In genomic region chr11:47394050-47394321, GRCh38 we compare ENCODE assay signal across 10 cellular contexts. TPM values are rescaled to one million over a fixed set of nuclear protein-coding genes. Genes with fewer than 3 reads are reported as not detected.
DNase-seq lines count a peak whose midpoint lies in the region; ATAC-seq and TF ChIP-seq lines count a peak whose summit lies in the region.
"Had no signal": no experiment of that assay in that cellular context is flagged by ENCODE, and none has a peak within 500 bp of the region (broad histone marks: within the 10 kb centered on the region; RNA-seq: fewer than 3 reads in every experiment).

No MANE protein-coding gene starts in this region.

- H3K4me3 ChIP-seq in DND-41 (ENCODE audit: low read depth in 1 of 2, low read length in 2 of 2) (no peak overlapping the region), heart left ventricle (peak overlapping the region in 5 of 12 donors; percentile 12 to 51 (median 30)), uterus (no peak overlapping the region)

- H3K9me3 ChIP-seq in DND-41 (ENCODE audit: insufficient read depth, low read length, severe bottlenecking) (no peaks in the 10 kb centered on the region), heart left ventricle (no peaks in the 10 kb centered on the region), uterus (no peaks in the 10 kb centered on the region)

- no peak overlapping the region for H3K4me2 ChIP-seq in DND-41 (ENCODE audit: insufficient read depth, low read length)

- CTCF ChIA-PET in activated B cell treated with CpG ODN at 0.5 μM for 24 hours (lab: Charles Lee) = interaction anchor here (1.6 to 6.4 kb wide), 3 partner anchors 16 to 20 kb away, joined by 4 to 41 read pairs (median 6); partner anchors contain the start of gene SPI1

- POLR2A ChIA-PET in activated B cell treated with CpG ODN at 0.5 μM for 24 hours (lab: Charles Lee) = interaction anchor here (0.5 to 9.3 kb wide), 12 partner anchors 7 to 217 kb away, joined by 4 to 97 read pairs (median 5); partner anchors contain the start of genes ACP2, DDB2, PSMC3 and SLC39A13

- H3K27ac Mint-ChIP-seq in activated B cell treated with CpG ODN at 0.5 μM for 24 hours = peak overlapping the region; percentile 95

- no peaks in the 10 kb centered on the region for H3K79me2 ChIP-seq in DND-41 (ENCODE audit: insufficient read depth, low read length)

- no peaks in the 10 kb centered on the region for H4K20me1 ChIP-seq in DND-41 (ENCODE audit: insufficient read depth, low read length)

- no peak for ATAC-seq in DND-41 (ENCODE audit: insufficient read depth, low read depth)
- ATAC-seq in activated B cell treated with CpG ODN at 0.5 μM for 24 hours (ENCODE audit: low read depth) = no peak
- peak; percentile 18 to 39 (median 25) for ATAC-seq in heart left ventricle
- peak; percentile 1 for ATAC-seq in sciatic nerve
- no peak for ATAC-seq in HG02798 (IDR thresholded peaks at IDR 0.05; ENCODE audit: poor library complexity, unreplicated experiment)
- no peak for ATAC-seq in HG03571 (IDR thresholded peaks at IDR 0.05; ENCODE audit: unreplicated experiment)

- peak overlapping the region; percentile 63 for H3K4me3 Mint-ChIP-seq in activated B cell treated with CpG ODN at 0.5 μM for 24 hours

- peak overlapping the region; percentile 47; the same call in 1 of the 2 replicates for H3K27ac ChIP-seq in DND-41 (ENCODE audit: low read length)
- peak overlapping the region; percentile 64 to 97 (median 88) for H3K27ac ChIP-seq in heart left ventricle
- H3K27ac ChIP-seq in uterus = peak overlapping the region in 1 of 2 donors; percentile 85

- 81 to 92% (median 87%) methylated on average over 8 to 9 of the region's 9 CpGs for WGBS in heart left ventricle, 4 donors

- no peak for DNase-seq in DND-41
- no peak for DNase-seq in activated B cell treated with CpG ODN at 0.5 μM for 24 hours
- peak in 1 of 5 donors; percentile 46 for DNase-seq in heart left ventricle
- DNase-seq in sciatic nerve (ENCODE audit: low spot score) = no peak
- no peak for DNase-seq in uterus
- DNase-seq in activated CD4-positive, CD25-positive, alpha-beta regulatory T cell treated with anti-CD3 and anti-CD28 coated beads, Interleukin-2, amount 50 U/mL, for 72 hours = no peak

- no peaks in the 10 kb centered on the region for H3K9me3 Mint-ChIP-seq in activated B cell treated with CpG ODN at 0.5 μM for 24 hours

- no peaks in the 10 kb centered on the region for H3K27me3 Mint-ChIP-seq in activated B cell treated with CpG ODN at 0.5 μM for 24 hours

- H3K27me3 ChIP-seq in DND-41 (ENCODE audit: insufficient read depth, low read length, poor library complexity) (no peaks in the 10 kb centered on the region), heart left ventricle (no peaks in the 10 kb centered on the region), uterus (no peaks in the 10 kb centered on the region)

- intact Hi-C loops in activated B cell treated with CpG ODN at 0.5 μM for 24 hours (cut with micrococcal nuclease) (loop anchor here (1.0 kb wide), 3 partner anchors 14 to 32 kb away; partner anchors contain the start of genes PSMC3, SLC39A13 and SPI1), heart left ventricle (cut with DNase I) (loop anchor here in 1 of 10 donors (10.0 kb wide), 1 partner anchor 451 kb away; the partner anchor contains the start of gene NUP160), sciatic nerve (cut with DNase I) (no loop called here), uterus (cut with DNase I; ENCODE audit: low total_unique reads) (no loop called here)

- no peak for TF ChIP-seq CTCF in DND-41 (IDR thresholded peaks at IDR 0.05; ENCODE audit: borderline replicate concordance, extremely low read depth, low read length, poor library complexity, severe bottlenecking)
- no peak for TF ChIP-seq CTCF in activated B cell treated with CpG ODN at 0.5 μM for 24 hours (IDR thresholded peaks at IDR 0.05)
- no peak for TF ChIP-seq CTCF in heart left ventricle (IDR thresholded peaks at IDR 0.05)
- TF ChIP-seq CTCF in uterus (IDR thresholded peaks at IDR 0.05) = no peak

- no peak for TF ChIP-seq POLR2A in heart left ventricle (IDR thresholded peaks at IDR 0.05)
- no peak for TF ChIP-seq POLR2A in uterus (IDR thresholded peaks at IDR 0.05)

- H3K4me1 Mint-ChIP-seq in activated B cell treated with CpG ODN at 0.5 μM for 24 hours = peaks cover 69% of the 10 kb centered on the region

- H3K36me3 Mint-ChIP-seq in activated B cell treated with CpG ODN at 0.5 μM for 24 hours (ENCODE audit: low read depth) = no peaks in the 10 kb centered on the region

- H3K9ac ChIP-seq in DND-41 (ENCODE audit: low read depth, low read length) = no peak overlapping the region

- H3K36me3 ChIP-seq in DND-41 (ENCODE audit: insufficient read depth, low read length) (no peaks in the 10 kb centered on the region), heart left ventricle (no peaks in the 10 kb centered on the region), uterus (no peaks in the 10 kb centered on the region)

- no peak overlapping the region for H2AFZ ChIP-seq in DND-41 (ENCODE audit: low read depth, low read length)

- peaks cover 12% of the 10 kb centered on the region for H3K4me1 ChIP-seq in DND-41 (ENCODE audit: insufficient read depth, low read length)
- H3K4me1 ChIP-seq in heart left ventricle = peaks cover 0 to 71% (median 13%) of the 10 kb centered on the region in 12 donors
- H3K4me1 ChIP-seq in uterus = no peaks in the 10 kb centered on the region

RNA-seq across cellular contexts. Expression of gene SLC39A13, which starts 14.4 kb away (rescaled TPM):
- total RNA-seq in activated B cell treated with CpG ODN at 0.5 μM for 24 hours (27.5 and 28.2 TPM in 2 replicates), heart left ventricle (10 to 100 TPM; 33.5 to 82.8 (median 45.3) TPM), sciatic nerve (55.5 TPM), uterus (10 to 100 TPM; 30.9 to 79.2 (median 64.2) TPM)
- polyA plus RNA-seq in heart left ventricle = 10 to 100 TPM; 56.5 to 97.3 TPM

RNA-seq across cellular contexts. Expression of gene SPI1, which starts 15.6 kb away (rescaled TPM):
- 63.9 and 68.8 TPM in 2 replicates for total RNA-seq in activated B cell treated with CpG ODN at 0.5 μM for 24 hours
- total RNA-seq in heart left ventricle = 10 to 100 TPM in 4 of 9 donors, 1 to 10 TPM in 5; 2.8 to 78.9 (median 8.5) TPM
- polyA plus RNA-seq in heart left ventricle = 1 to 10 TPM; 4.3 to 7.7 TPM
- 47.0 TPM for total RNA-seq in sciatic nerve
- 1 to 10 TPM; 4.9 to 9.7 (median 7.6) TPM for total RNA-seq in uterus
- total RNA-seq: Daoy, SK-MEL-5 had no signal

RNA-seq across cellular contexts. Expression of gene PSMC3, which starts 32.3 kb away (rescaled TPM):
- total RNA-seq in activated B cell treated with CpG ODN at 0.5 μM for 24 hours (101 and 126 TPM in 2 replicates), heart left ventricle (100 to 1,000 TPM; 121 to 215 (median 151) TPM), sciatic nerve (97.5 TPM), uterus (100 to 1,000 TPM in 1 of 4 donors, 10 to 100 TPM in 3; 43.8 to 161 (median 96.2) TPM)
- polyA plus RNA-seq in heart left ventricle = 100 to 1,000 TPM; 195 to 258 TPM

RNA-seq across cellular contexts. Expression of gene MYBPC3, which starts 41.5 kb away (rescaled TPM):
- 0.46 and 0.69 TPM in 2 replicates for total RNA-seq in activated B cell treated with CpG ODN at 0.5 μM for 24 hours
- 1,000 to 10,000 TPM; 1,340 to 3,074 (median 2,074) TPM for total RNA-seq in heart left ventricle
- 1,000 to 10,000 TPM in 1 of 2 donors, 100 to 1,000 TPM in 1; 425 to 1,204 TPM for polyA plus RNA-seq in heart left ventricle
- 0.53 TPM for total RNA-seq in sciatic nerve
- total RNA-seq in uterus = under 1 TPM in 2 of 4 donors, not detected in 2; 0.09 to 0.14 TPM
- total RNA-seq: Daoy, SK-MEL-5 had no signal

RNA-seq across cellular contexts. Expression of gene RAPSN, which starts 55.0 kb away (rescaled TPM):
- total RNA-seq in activated B cell treated with CpG ODN at 0.5 μM for 24 hours (1.1 and 3.5 TPM in 2 replicates), heart left ventricle (1 to 10 TPM; 1.4 to 6.5 (median 3.6) TPM), sciatic nerve (4.9 TPM), uterus (under 1 TPM in 1 of 4 donors, not detected in 3; 0.41 TPM)
- polyA plus RNA-seq in heart left ventricle = 1 to 10 TPM in 1 of 2 donors, under 1 TPM in 1; 0.43 to 2.2 TPM
- total RNA-seq: Daoy, SK-MEL-5 had no signal

Comparison
In these comparisons a context has a peak if more than half of its experiments do, and no peak if none do; other contexts are left out.
1. ATAC-seq: peak in heart left ventricle (4 of 4) and sciatic nerve (single experiment); none in DND-41 (single experiment), activated B cell treated with CpG ODN at 0.5 μM for 24 hours (single experiment), HG02798 (single experiment) and HG03571 (single experiment).